ENCODE assay signal across 1 cellular context in genomic region chr17:79217473-79218135, GRCh38.
TF ChIP-seq lines count a peak whose summit lies in the region.

No MANE protein-coding gene starts in this region.

TF ChIP-seq in H1, 55 proteins besides CTCF, POLR2A, EP300 and RAD21 (continued from another document):
- TF ChIP-seq RBBP5 (IDR thresholded peaks at IDR 0.05; ENCODE audit: borderline replicate concordance, low read depth, low read length) = no peak
- no peak for TF ChIP-seq RFX5 (IDR thresholded peaks at IDR 0.05; ENCODE audit: borderline replicate concordance, low read depth, low read length)
- no peak for TF ChIP-seq CBX5 (IDR thresholded peaks at IDR 0.05; ENCODE audit: low read depth, low read length)
- no peak for TF ChIP-seq PHF8 (conservative IDR thresholded peaks at IDR 0.05; ENCODE audit: low read depth, low read length)
- TF ChIP-seq SIX5 (IDR thresholded peaks at IDR 0.05; ENCODE audit: low read depth, low read length) = no peak
- TF ChIP-seq TAF1 (IDR thresholded peaks at IDR 0.05; ENCODE audit: low read depth, low read length) = no peak
- no peak for TF ChIP-seq TBP (IDR thresholded peaks at IDR 0.05; ENCODE audit: low read depth, low read length)
- TF ChIP-seq RXRA (IDR thresholded peaks at IDR 0.05; ENCODE audit: insufficient read depth, low read depth, low read length) = no peak
